In genomic region chr20:43914286-43914685, GRCh38 we compare ENCODE assay signal across 8 cellular contexts. TPM values are rescaled to one million over a fixed set of nuclear protein-coding genes. Genes with fewer than 3 reads are reported as not detected.
DNase-seq lines count a peak whose midpoint lies in the region; ATAC-seq, FAIRE-seq and TF ChIP-seq lines count a peak whose summit lies in the region.

No MANE protein-coding gene starts in this region.

- H3K9me1 ChIP-seq in endothelial cell of umbilical vein (replicated peaks; ENCODE audit: control insufficient read depth, extremely low read depth, insufficient read depth, low read length): no peaks in the 10 kb centered on the region

- H3K9me3 ChIP-seq in endothelial cell of umbilical vein (replicated peaks; ENCODE audit: control insufficient read depth, insufficient read depth, low read length) (no peaks in the 10 kb centered on the region), smooth muscle cell (replicated peaks; ENCODE audit: low read depth) (no peaks in the 10 kb centered on the region)

- H3F3A ChIP-seq in smooth muscle cell (ENCODE audit: low read depth): no peaks in the 10 kb centered on the region

- H3K4me2 ChIP-seq in endothelial cell of umbilical vein (ENCODE audit: insufficient read depth, low read length): peak overlapping the region; percentile 87
- peak overlapping the region; percentile 84 for H3K4me2 ChIP-seq in smooth muscle cell

- peak; percentile 21 for ATAC-seq in GM21390 (IDR thresholded peaks at IDR 0.05; ENCODE audit: unreplicated experiment)

- dilution Hi-C loops in endothelial cell of umbilical vein (cut with MboI; ENCODE audit: extremely low pct_ligation_motif_present, low sequenced_read_pairs): loop anchor here (25.0 kb wide), 1 partner anchor 152 kb away; no protein-coding TSS in a partner anchor

- TF ChIP-seq POLR2A in endothelial cell of umbilical vein (IDR thresholded peaks at IDR 0.05; ENCODE audit: low read depth, low read length): no peak

- H3K4me3 ChIP-seq in BJ (ENCODE audit: low read depth, low read length): peak overlapping the region; percentile 53
- H3K4me3 ChIP-seq in endothelial cell of umbilical vein (replicated peaks in 1 of 3; ENCODE audit: insufficient read depth in 1 of 3, low read depth in 1 of 3, low read length in 3 of 3): peak overlapping the region; percentile 50 to 52 (median 52)
- peak overlapping the region; percentile 44 for H3K4me3 ChIP-seq in smooth muscle cell

- CTCF ChIA-PET in BJ (lab: Yijun Ruan, JAX): interaction anchor here (0.6 kb wide), 1 partner anchor 153 kb away, joined by 3 read pairs; no protein-coding TSS in a partner anchor
- CTCF ChIA-PET in endothelial cell of umbilical vein (lab: Charles Lee): interaction anchor here (0.9 kb wide), 1 partner anchor 163 kb away, joined by 3 read pairs; no protein-coding TSS in a partner anchor

- POLR2A ChIA-PET in BJ (lab: Charles Lee) (no interaction called here), endothelial cell of umbilical vein (lab: Charles Lee) (no interaction called here)

- no peak overlapping the region for H3K27ac ChIP-seq in endothelial cell of umbilical vein (ENCODE audit: insufficient read depth, low read depth, low read length)
- no peak overlapping the region for H3K27ac ChIP-seq in smooth muscle cell (ENCODE audit: low read depth)

- H3K79me2 ChIP-seq in endothelial cell of umbilical vein (ENCODE audit: control insufficient read depth, insufficient read depth, low read length) (no peaks in the 10 kb centered on the region), smooth muscle cell (ENCODE audit: low read depth) (no peaks in the 10 kb centered on the region)

- H2AFZ ChIP-seq in endothelial cell of umbilical vein (ENCODE audit: low read depth, low read length): peak overlapping the region; percentile 92
- peak overlapping the region; percentile 69 for H2AFZ ChIP-seq in smooth muscle cell (ENCODE audit: low read depth)

- H3K4me1 ChIP-seq in endothelial cell of umbilical vein (ENCODE audit: control insufficient read depth, extremely low read depth, insufficient read depth, low read length) (peaks cover 24% of the 10 kb centered on the region), smooth muscle cell (ENCODE audit: low read depth) (peaks cover 12% of the 10 kb centered on the region)

- WGBS in smooth muscle cell (ENCODE audit: low lambda C conversion rate): 14% methylated on average over 16 of the region's 32 CpGs

- no peaks in the 10 kb centered on the region for H3K36me3 ChIP-seq in BJ (ENCODE audit: control insufficient read depth, insufficient read depth, low read length)
- H3K36me3 ChIP-seq in endothelial cell of umbilical vein (ENCODE audit: control insufficient read depth in 2 of 2, extremely low read depth in 1 of 2, insufficient read depth in 2 of 2, low read length in 2 of 2): no peaks in the 10 kb centered on the region
- H3K36me3 ChIP-seq in smooth muscle cell (ENCODE audit: low read depth): no peaks in the 10 kb centered on the region

- H4K20me1 ChIP-seq in endothelial cell of umbilical vein (replicated peaks; ENCODE audit: control insufficient read depth, extremely low read depth, insufficient read depth, low read length) (no peaks in the 10 kb centered on the region), smooth muscle cell (ENCODE audit: low read depth) (no peaks in the 10 kb centered on the region)

- intact Hi-C loops in endothelial cell of umbilical vein (cut with micrococcal nuclease): loop anchor here (1.0 to 10.0 kb wide), 4 partner anchors 25 to 377 kb away; partner anchors contain the start of gene MYBL2

- H3K9ac ChIP-seq in endothelial cell of umbilical vein (replicated peaks; ENCODE audit: extremely low read depth, insufficient read depth, low read length) (peak overlapping the region; percentile 56), smooth muscle cell (ENCODE audit: low read depth) (no peak overlapping the region)

- DNase-seq in BJ (ENCODE audit: low read depth) (no peak), RPMI7951 (ENCODE audit: low read depth) (peak; percentile 60), endothelial cell of umbilical vein (ENCODE audit: low read depth, low spot score) (no peak), smooth muscle cell (lab: John Stamatoyannopoulos, UW; ENCODE audit: unreplicated experiment) (no peak), NCI-H2196 (lab: John Stamatoyannopoulos, UW; ENCODE audit: unreplicated experiment) (no peak), mesenteric fat pad (ENCODE audit: low spot score) (no peak), UCSD-AML1 (lab: John Stamatoyannopoulos, UW; ENCODE audit: unreplicated experiment) (no peak)

- no peaks in the 10 kb centered on the region for H3K27me3 ChIP-seq in BJ (ENCODE audit: control insufficient read depth, insufficient read depth, low read length)
- peaks cover 0 to 4% of the 10 kb centered on the region in 2 experiments for H3K27me3 ChIP-seq in endothelial cell of umbilical vein (ENCODE audit: control insufficient read depth in 2 of 2, insufficient read depth in 2 of 2, low read length in 2 of 2)
- peaks cover 58% of the 10 kb centered on the region for H3K27me3 ChIP-seq in smooth muscle cell (ENCODE audit: low read depth)

- TF ChIP-seq CTCF in BJ (IDR thresholded peaks at IDR 0.05; ENCODE audit: insufficient read depth, low read depth, low read length): no peak
- no peak for TF ChIP-seq CTCF in endothelial cell of umbilical vein (IDR thresholded peaks at IDR 0.05; ENCODE audit: extremely low read depth in 1 of 2, insufficient read depth in 1 of 2, low read depth in 1 of 2, low read length in 2 of 2)
- no peak for TF ChIP-seq CTCF in smooth muscle cell (IDR thresholded peaks at IDR 0.05; ENCODE audit: borderline replicate concordance, insufficient read depth, poor library complexity, severe bottlenecking)

- FAIRE-seq in endothelial cell of umbilical vein (lab: Jason Lieb, UNC): no peak

- BruUV-seq in endothelial cell of umbilical vein (replicated peaks; lab: Mats Ljungman, UMichigan): no TSS peak

TF ChIP-seq in endothelial cell of umbilical vein, 7 proteins besides CTCF, POLR2A, EP300 and RAD21:
- TF ChIP-seq GATA2 (IDR thresholded peaks at IDR 0.05; ENCODE audit: insufficient read depth, insufficient read length, low read depth, low read length) (no peak), MYC (IDR thresholded peaks at IDR 0.05; ENCODE audit: low read depth, low read length) (no peak), MAX (IDR thresholded peaks at IDR 0.05; ENCODE audit: insufficient read depth, insufficient read length) (no peak), FOS (IDR thresholded peaks at IDR 0.05; ENCODE audit: borderline replicate concordance, insufficient read depth, low read length) (no peak), EZH2 (IDR thresholded peaks at IDR 0.05; ENCODE audit: borderline replicate concordance, low read depth, low read length, severe bottlenecking) (no peak), JUN (IDR thresholded peaks at IDR 0.05; ENCODE audit: borderline replicate concordance, insufficient read depth, insufficient read length, low read depth) (no peak)
TF ChIP-seq in endothelial cell of umbilical vein: peak in this region for 0.

RNA-seq across cellular contexts. Expression of gene TOX2, which starts 0.4 kb away (rescaled TPM):
- 4.3 and 7.6 TPM in 2 replicates for polyA plus RNA-seq in BJ (2011; rRNA removed)
- 5.5 and 7.2 TPM in 2 replicates for polyA minus RNA-seq in BJ (2011; rRNA and poly(A)+ RNA removed)
- 24.7 and 25.4 TPM in 2 replicates for total RNA-seq in RPMI7951 (2014; rRNA removed; shearing (Covaris generic))
- 18.6 and 25.7 TPM in 2 replicates for total RNA-seq in endothelial cell of umbilical vein
- polyA plus RNA-seq in endothelial cell of umbilical vein: 6.3 and 7.0 TPM in 2 replicates
- polyA plus RNA-seq in endothelial cell of umbilical vein (2011; cell fraction: cytosol; rRNA removed): 7.2 and 8.1 TPM in 2 replicates
- polyA plus RNA-seq in endothelial cell of umbilical vein (2011; cell fraction: nucleus; rRNA removed): 7.6 and 8.5 TPM in 2 replicates
- polyA plus RNA-seq in endothelial cell of umbilical vein (2012): 7.2 and 10.6 TPM in 2 replicates
- 2.6 and 2.7 TPM in 2 replicates for polyA minus RNA-seq in endothelial cell of umbilical vein
- 0.72 TPM for polyA minus RNA-seq in endothelial cell of umbilical vein (2011; cell fraction: cytosol; rRNA and poly(A)+ RNA removed)
- 4.3 and 4.6 TPM in 2 replicates for polyA minus RNA-seq in endothelial cell of umbilical vein (2011; cell fraction: nucleus; rRNA and poly(A)+ RNA removed)
- 0.49 and 1.1 TPM in 2 replicates for total RNA-seq in smooth muscle cell
- polyA plus RNA-seq in smooth muscle cell: 3.8 and 4.3 TPM in 2 replicates
- total RNA-seq in mesenteric fat pad: 1.2 TPM
